Comparison of ENCODE assay signal across 37 cellular contexts in genomic region chr7:101775181-101775580, GRCh38. TPM values are rescaled to one million over a fixed set of nuclear protein-coding genes. Genes with fewer than 3 reads are reported as not detected.
DNase-seq lines count a peak whose midpoint lies in the region; ATAC-seq, FAIRE-seq and TF ChIP-seq lines count a peak whose summit lies in the region.
"Had no signal": no experiment of that assay in that cellular context is flagged by ENCODE, and none has a peak within 500 bp of the region (broad histone marks: within the 10 kb centered on the region; RNA-seq: fewer than 3 reads in every experiment).

No MANE protein-coding gene starts in this region.

- no peak overlapping the region for H3K27ac Mint-ChIP-seq in GM23338
- H3K27ac Mint-ChIP-seq in T-helper 2 cell treated with Interferon-gamma antibody and Interleukin-4, amounts not matched to agents 5 μg/mL and 100 μg/mL, for 36 hours, result no peak overlapping the region
- no peak overlapping the region for H3K27ac Mint-ChIP-seq in activated CD4-positive, alpha-beta T cell treated with anti-CD3 and anti-CD28 coated beads for 36 hours
- H3K27ac Mint-ChIP-seq in T-cell, result no peak overlapping the region
- H3K27ac Mint-ChIP-seq: B cell; CD14-positive monocyte; CD4-positive, alpha-beta memory T cell; CD4-positive, alpha-beta T cell; CD4-positive, CD25-positive, alpha-beta regulatory T cell; CD8-positive, alpha-beta memory T cell; CD8-positive, alpha-beta T cell had no signal

- no peak overlapping the region for H3K4me3 Mint-ChIP-seq in GM23338
- H3K4me3 Mint-ChIP-seq in T-helper 2 cell treated with Interferon-gamma antibody and Interleukin-4, amounts not matched to agents 5 μg/mL and 100 μg/mL, for 36 hours, result no peak overlapping the region
- H3K4me3 Mint-ChIP-seq in activated CD4-positive, alpha-beta T cell treated with anti-CD3 and anti-CD28 coated beads for 36 hours, result no peak overlapping the region
- no peak overlapping the region for H3K4me3 Mint-ChIP-seq in T-cell
- H3K4me3 Mint-ChIP-seq: B cell; CD14-positive monocyte; CD4-positive, alpha-beta memory T cell; CD4-positive, alpha-beta T cell; CD4-positive, CD25-positive, alpha-beta regulatory T cell; CD8-positive, alpha-beta memory T cell; CD8-positive, alpha-beta T cell had no signal

- H2BK5ac ChIP-seq in trophoblast cell (ENCODE audit: low read depth, low read length, poor library complexity), result no peak overlapping the region

- ATAC-seq in GM23338 (no peak), GM12878 (no peak), T-cell (replicated peaks in 1 of 4) (no peak)
- no peak for ATAC-seq in activated CD4-positive, alpha-beta T cell treated with anti-CD3 and anti-CD28 coated beads for 36 hours
- ATAC-seq: A549; CD8-positive, alpha-beta T cell had no signal

- H4K8ac ChIP-seq in trophoblast cell (ENCODE audit: low read depth, low read length), result no peak overlapping the region

- WGBS in GM12878 (ENCODE audit: insufficient coverage, insufficient replicate concordance, low lambda C conversion rate, missing lambda C conversion rate), result 45% methylated on average over 9 of the region's 9 CpGs
- no CpG with 5 or more reads among the region's 9 CpGs for WGBS in trophoblast cell (ENCODE audit: extremely low coverage, insufficient coverage, insufficient read length)

- TF ChIP-seq RAD21 in GM12878 (IDR thresholded peaks at IDR 0.05; ENCODE audit: insufficient read depth, low read depth, low read length), result no peak

- H3K4ac ChIP-seq in trophoblast cell (ENCODE audit: low read depth, low read length), result no peak overlapping the region

- H3K4me3 ChIP-seq in GM23338 (no peak overlapping the region), GM12878 (no peak overlapping the region), trophoblast cell (ENCODE audit: low read depth, low read length) (no peak overlapping the region)
- H3K4me3 ChIP-seq: A549; BLaER1; BLaER1 treated with 17β-estradiol and CSF1 and Interleukin-3, amounts not matched to agents 10 nM and 100 nM had no signal

- no peaks in the 10 kb centered on the region for H3K9me2 ChIP-seq in GM23338 (ENCODE audit: insufficient read depth)

- no peak overlapping the region for H3K14ac ChIP-seq in trophoblast cell (ENCODE audit: low read length)

- no peak overlapping the region for H4K91ac ChIP-seq in trophoblast cell (ENCODE audit: low read depth, low read length)

- H3K27ac ChIP-seq in GM23338 (ENCODE audit: low read depth) (no peak overlapping the region), GM12878 (ENCODE audit: control insufficient read depth, insufficient read depth) (no peak overlapping the region), trophoblast cell (ENCODE audit: low read depth, low read length) (no peak overlapping the region)
- H3K27ac ChIP-seq: 22Rv1; A549; BLaER1; BLaER1 treated with 17β-estradiol and CSF1 and Interleukin-3, amounts not matched to agents 10 nM and 100 nM; C4-2B had no signal

- no peak overlapping the region for H3K23ac ChIP-seq in trophoblast cell (ENCODE audit: low read length)

- H3K79me2 ChIP-seq in GM23338 (replicated peaks; ENCODE audit: insufficient read depth), result no peaks in the 10 kb centered on the region
- H3K79me2 ChIP-seq in GM12878 (ENCODE audit: control insufficient read depth, insufficient read depth, low read length), result no peaks in the 10 kb centered on the region
- no peaks in the 10 kb centered on the region for H3K79me2 ChIP-seq in trophoblast cell (ENCODE audit: control insufficient read depth, insufficient read depth, low read length, poor library complexity)

- H3K18ac ChIP-seq in trophoblast cell (ENCODE audit: low read length), result no peak overlapping the region

- SMC1A ChIA-PET in GM12878 (lab: Charles Lee; ENCODE audit: uncharacterized antibody, unreplicated experiment), result interaction anchor here (0.6 to 1.3 kb wide), 2 partner anchors 30 to 50 kb away, joined by 3 read pairs; no protein-coding TSS in a partner anchor

- DNase-seq in GM23338 (ENCODE audit: low spot score) (no peak), GM12878 (ENCODE audit: low read depth, low spot score) (no peak), iPS-NIHi11 (ENCODE audit: low spot score) (peak; percentile 11), trophoblast cell (peak; percentile 67 to 86), SKM-1 (lab: John Stamatoyannopoulos, UW; ENCODE audit: unreplicated experiment) (no peak), T-cell (no peak)
- no peak for DNase-seq in T-helper 2 cell treated with Interferon-gamma antibody and Interleukin-4, amounts not matched to agents 5 μg/mL and 100 μg/mL, for 36 hours (ENCODE audit: low spot score)
- DNase-seq in activated CD4-positive, alpha-beta T cell treated with anti-CD3 and anti-CD28 coated beads for 36 hours, result no peak
- DNase-seq: 8988T; ACHN; AML-193; BE2C; C1 segment of cervical spinal cord; Caco-2; Calu3; CD4-positive, alpha-beta memory T cell; CD4-positive, alpha-beta T cell; CD4-positive, CD25-positive, alpha-beta regulatory T cell; CD8-positive, alpha-beta memory T cell; CD8-positive, alpha-beta T cell; COR-L47; DMS 273 treated with DMSO at 0.1 percent for 48 hours; DMS153; DMS53; DMS79; DMS79 treated with DMSO at 0.1 percent for 48 hours; DND-41; EL had no signal

- CTCF ChIA-PET in GM12878 (lab: Yijun Ruan, JAX) (no interaction called here), T-cell (lab: Charles Lee) (no interaction called here)
- CTCF ChIA-PET in activated CD4-positive, alpha-beta T cell treated with anti-CD3 and anti-CD28 coated beads for 36 hours (lab: Charles Lee), result no interaction called here

- H3F3A ChIP-seq in GM23338 (replicated peaks; ENCODE audit: low read depth), result no peaks in the 10 kb centered on the region

- no peak for TF ChIP-seq CTCF in GM23338 (conservative IDR thresholded peaks at IDR 0.05; ENCODE audit: low read depth in 2 of 2)
- no peak for TF ChIP-seq CTCF in GM12878 (IDR thresholded peaks at IDR 0.05 in 2 of 3, conservative IDR thresholded peaks at IDR 0.05 in 1 of 3; ENCODE audit: control insufficient read depth in 2 of 3, extremely low read depth in 1 of 3, insufficient read depth in 1 of 3, low read depth in 3 of 3, low read length in 3 of 3)

- no TSS peak for BruUV-seq in GM12878 (replicated peaks; lab: Mats Ljungman, UMichigan)

- no peak for TF ChIP-seq POLR2A in GM12878 (IDR thresholded peaks at IDR 0.05; ENCODE audit: low read depth, low read length)

- no peak for FAIRE-seq in GM12878 (lab: Jason Lieb, UNC)
- FAIRE-seq: A204.1, A549, D721Med had no signal

- H3K4me1 ChIP-seq in GM23338 (ENCODE audit: insufficient read depth) (no peaks in the 10 kb centered on the region), GM12878 (ENCODE audit: control insufficient read depth, insufficient read depth, low read length) (no peaks in the 10 kb centered on the region), trophoblast cell (ENCODE audit: control insufficient read depth in 1 of 2, insufficient read depth in 2 of 2, low read length in 2 of 2) (no peaks in the 10 kb centered on the region)
- H3K4me1 ChIP-seq: A549, BE2C, Caco-2 had no signal

- H3K36me3 ChIP-seq in GM23338 (ENCODE audit: insufficient read depth) (no peaks in the 10 kb centered on the region), GM12878 (ENCODE audit: control insufficient read depth in 2 of 2, insufficient read depth in 2 of 2, low read length in 1 of 2) (no peaks in the 10 kb centered on the region), trophoblast cell (ENCODE audit: control insufficient read depth in 1 of 2, insufficient read depth in 2 of 2, low read length in 2 of 2) (no peaks in the 10 kb centered on the region)
- H3K36me3 ChIP-seq: BE2C; BLaER1; BLaER1 treated with 17β-estradiol and CSF1 and Interleukin-3, amounts not matched to agents 10 nM and 100 nM had no signal

- no peak overlapping the region for H2BK12ac ChIP-seq in trophoblast cell (ENCODE audit: low read length)

- H2BK120ac ChIP-seq in trophoblast cell (ENCODE audit: insufficient read depth, low read length, poor library complexity), result no peak overlapping the region

- H2AK5ac ChIP-seq in trophoblast cell (ENCODE audit: low read length), result no peak overlapping the region

- H2AFZ ChIP-seq in GM23338, result 0 out of 2 replicates have a peak overlapping the region, but pooled peaks have one; percentile 43
- H2AFZ ChIP-seq in GM12878 (ENCODE audit: control insufficient read depth, low read depth, low read length), result no peak overlapping the region
- no peak overlapping the region for H2AFZ ChIP-seq in trophoblast cell (ENCODE audit: insufficient read depth, low read length, poor library complexity)

- H3K27me3 ChIP-seq in GM23338 (ENCODE audit: insufficient read depth) (no peaks in the 10 kb centered on the region), GM12878 (replicated peaks in 1 of 2; ENCODE audit: control insufficient read depth in 2 of 2, insufficient read depth in 2 of 2, low read length in 1 of 2) (peaks cover 2 to 4% of the 10 kb centered on the region in 2 experiments; a peak in 2 of 4 replicates), trophoblast cell (ENCODE audit: insufficient read depth, low read length) (no peaks in the 10 kb centered on the region)
- H3K27me3 ChIP-seq: BE2C; BLaER1; BLaER1 treated with 17β-estradiol and CSF1 and Interleukin-3, amounts not matched to agents 10 nM and 100 nM had no signal

- RAD21 ChIA-PET in GM12878 (lab: Charles Lee; ENCODE audit: unreplicated experiment), result no interaction called here

- no peaks in the 10 kb centered on the region for H3K9me3 ChIP-seq in GM12878 (replicated peaks; ENCODE audit: control insufficient read depth, insufficient read depth, low read length)
- peaks cover 2% of the 10 kb centered on the region for H3K9me3 ChIP-seq in trophoblast cell (ENCODE audit: insufficient read depth, low read depth, low read length)
- H3K9me3 ChIP-seq: A549; BE2C; BLaER1; BLaER1 treated with 17β-estradiol and CSF1 and Interleukin-3, amounts not matched to agents 10 nM and 100 nM; Caco-2 had no signal

- H3K27me3 Mint-ChIP-seq in GM23338 (ENCODE audit: insufficient read depth, low read depth, poor library complexity), result peaks cover 6% of the 10 kb centered on the region
- H3K27me3 Mint-ChIP-seq in T-helper 2 cell treated with Interferon-gamma antibody and Interleukin-4, amounts not matched to agents 5 μg/mL and 100 μg/mL, for 36 hours (ENCODE audit: low read depth), result peaks cover 8% of the 10 kb centered on the region
- H3K27me3 Mint-ChIP-seq in activated CD4-positive, alpha-beta T cell treated with anti-CD3 and anti-CD28 coated beads for 36 hours, result peaks cover 2% of the 10 kb centered on the region
- H3K27me3 Mint-ChIP-seq in T-cell, result peaks cover 8 to 16% of the 10 kb centered on the region in 2 donors

- H3K4me1 Mint-ChIP-seq in GM23338 (peaks cover 5% of the 10 kb centered on the region; the same call in 2 of the 3 replicates), T-cell (no peaks in the 10 kb centered on the region)
- no peaks in the 10 kb centered on the region for H3K4me1 Mint-ChIP-seq in T-helper 2 cell treated with Interferon-gamma antibody and Interleukin-4, amounts not matched to agents 5 μg/mL and 100 μg/mL, for 36 hours (ENCODE audit: low read depth)
- no peaks in the 10 kb centered on the region for H3K4me1 Mint-ChIP-seq in activated CD4-positive, alpha-beta T cell treated with anti-CD3 and anti-CD28 coated beads for 36 hours
- H3K4me1 Mint-ChIP-seq: B cell; CD14-positive monocyte; CD4-positive, alpha-beta memory T cell; CD8-positive, alpha-beta memory T cell had no signal

- TF ChIP-seq EP300 in GM12878 (IDR thresholded peaks at IDR 0.05; ENCODE audit: borderline replicate concordance in 1 of 2, control insufficient read depth in 1 of 2, low read depth in 2 of 2, low read length in 2 of 2), result no peak

- H4K20me1 ChIP-seq in GM23338 (replicated peaks; ENCODE audit: insufficient read depth) (no peaks in the 10 kb centered on the region), GM12878 (ENCODE audit: control insufficient read depth, insufficient read depth) (no peaks in the 10 kb centered on the region)
- H4K20me1 ChIP-seq: BLaER1; BLaER1 treated with 17β-estradiol and CSF1 and Interleukin-3, amounts not matched to agents 10 nM and 100 nM had no signal

- H3K9ac ChIP-seq in GM12878 (ENCODE audit: control insufficient read depth, insufficient read depth, low read length) (no peak overlapping the region), trophoblast cell (ENCODE audit: low read length) (no peak overlapping the region)
- H3K9ac ChIP-seq: BLaER1; BLaER1 treated with 17β-estradiol and CSF1 and Interleukin-3, amounts not matched to agents 10 nM and 100 nM had no signal

- no peak overlapping the region for H4K12ac ChIP-seq in trophoblast cell (ENCODE audit: low read depth, low read length)

- no peaks in the 10 kb centered on the region for H3K79me1 ChIP-seq in trophoblast cell (ENCODE audit: low read length)

- H3K4me2 ChIP-seq in GM23338 (no peak overlapping the region), GM12878 (ENCODE audit: control insufficient read depth, insufficient read depth) (no peak overlapping the region), trophoblast cell (ENCODE audit: low read length) (no peak overlapping the region)
- H3K4me2 ChIP-seq: A549; BLaER1; BLaER1 treated with 17β-estradiol and CSF1 and Interleukin-3, amounts not matched to agents 10 nM and 100 nM had no signal

- in situ Hi-C loops in GM12878 (cut with MboI), result no loop called here

- H3K36me3 Mint-ChIP-seq in GM23338 (ENCODE audit: low read depth) (no peaks in the 10 kb centered on the region), T-cell (no peaks in the 10 kb centered on the region)
- no peaks in the 10 kb centered on the region for H3K36me3 Mint-ChIP-seq in T-helper 2 cell treated with Interferon-gamma antibody and Interleukin-4, amounts not matched to agents 5 μg/mL and 100 μg/mL, for 36 hours (ENCODE audit: low read depth)
- H3K36me3 Mint-ChIP-seq in activated CD4-positive, alpha-beta T cell treated with anti-CD3 and anti-CD28 coated beads for 36 hours (ENCODE audit: low read depth), result no peaks in the 10 kb centered on the region
- H3K36me3 Mint-ChIP-seq: CD14-positive monocyte; CD4-positive, alpha-beta memory T cell; CD4-positive, CD25-positive, alpha-beta regulatory T cell; CD8-positive, alpha-beta T cell had no signal

- H3K9me3 Mint-ChIP-seq in GM23338 (no peaks in the 10 kb centered on the region), T-cell (no peaks in the 10 kb centered on the region)
- H3K9me3 Mint-ChIP-seq in T-helper 2 cell treated with Interferon-gamma antibody and Interleukin-4, amounts not matched to agents 5 μg/mL and 100 μg/mL, for 36 hours, result no peaks in the 10 kb centered on the region
- no peaks in the 10 kb centered on the region for H3K9me3 Mint-ChIP-seq in activated CD4-positive, alpha-beta T cell treated with anti-CD3 and anti-CD28 coated beads for 36 hours (ENCODE audit: low read depth)
- H3K9me3 Mint-ChIP-seq: CD4-positive, alpha-beta memory T cell; CD4-positive, alpha-beta T cell; CD4-positive, CD25-positive, alpha-beta regulatory T cell; CD8-positive, alpha-beta memory T cell; CD8-positive, alpha-beta T cell had no signal

- POLR2A ChIA-PET in GM12878 (lab: Charles Lee), result interaction anchor here (0.6 kb wide), 1 partner anchor 81 kb away, joined by 3 read pairs; no protein-coding TSS in a partner anchor
- POLR2A ChIA-PET in activated CD4-positive, alpha-beta T cell treated with anti-CD3 and anti-CD28 coated beads for 36 hours (lab: Charles Lee), result no interaction called here
- POLR2A ChIA-PET in T-cell (lab: Charles Lee), result no interaction called here

- intact Hi-C loops in GM12878 (cut with micrococcal nuclease; ENCODE audit: unreplicated experiment), result no loop called here
- intact Hi-C loops in activated CD4-positive, alpha-beta T cell treated with anti-CD3 and anti-CD28 coated beads for 36 hours (cut with DNase I, micrococcal nuclease), result no loop called here

RNA-seq across cellular contexts. Expression of gene CUX1, which starts 42.2 kb away (rescaled TPM):
- total RNA-seq in GM23338 (2014; rRNA removed; shearing (Covaris generic)), result 41.4 and 64.0 TPM in 2 replicates
- polyA plus RNA-seq in GM23338 (2016; fragmentation: Nextera tagmentation; extraction: Ambion mirVana) (40.1 and 49.9 TPM in 2 replicates), GM12878 (2011; rRNA removed) (12.7 and 12.9 TPM in 2 replicates), GM12878 (2014; fragmentation: Illumina TruSeq; extraction: Trizol) (28.0 and 35.3 TPM in 2 replicates), GM12878 (2014; fragmentation: Nextera tagmentation; extraction: Ambion mirVana) (1 to 10 TPM; 6.1 to 7.8 TPM), GM12878 (2014; rRNA removed) (24.0 and 26.0 TPM in 2 replicates), GM12878 (2016; fragmentation: Nextera tagmentation; extraction: Ambion mirVana) (10 to 100 TPM; 27.7 to 31.0 TPM)
- 214 and 249 TPM in 2 replicates for total RNA-seq in GM12878 (2013; cell fraction: nucleolus; rRNA removed)
- total RNA-seq in GM12878 (2014; rRNA removed) (26.0 and 29.7 TPM in 2 replicates), GM12878 (2014; rRNA removed; fragmentation: Illumina TruSeq; extraction: Trizol) (21.5 and 22.5 TPM in 2 replicates), GM12878 (2021) (44.7 and 48.6 TPM in 2 replicates), T-cell (10 to 100 TPM; 36.9 to 50.2 (median 42.8) TPM)
- polyA plus RNA-seq in GM12878 (2011; ENCODE audit: low read depth), result 11.3 TPM
- polyA plus RNA-seq in GM12878 (2011; cell fraction: cytosol; rRNA removed), result 16.7 and 17.9 TPM in 2 replicates
- polyA plus RNA-seq in GM12878 (2011; cell fraction: nucleus; rRNA removed), result 14.0 and 21.5 TPM in 2 replicates
- polyA plus RNA-seq in GM12878 (2012), result 21.7 and 23.4 TPM in 2 replicates
- 21.1 and 30.1 TPM in 2 replicates for polyA minus RNA-seq in GM12878 (2011; rRNA and poly(A)+ RNA removed)
- 10.7 and 11.1 TPM in 2 replicates for polyA minus RNA-seq in GM12878 (2011; cell fraction: cytosol; rRNA and poly(A)+ RNA removed)
- polyA minus RNA-seq in GM12878 (2011; cell fraction: nucleus; rRNA and poly(A)+ RNA removed), result 21.6 and 47.5 TPM in 2 replicates
- polyA plus RNA-seq in trophoblast cell (2013), result 39.0 and 43.1 TPM in 2 replicates
- 10 to 100 TPM; 21.6 to 23.5 TPM for total RNA-seq in activated CD4-positive, alpha-beta T cell treated with anti-CD3 and anti-CD28 coated beads for 36 hours

Comparison
In these comparisons a context has a peak if more than half of its experiments do, and no peak if none do; other contexts are left out.
1. DNase-seq: peak in iPS-NIHi11 (single experiment) and trophoblast cell (2 of 2); none in GM23338 (single experiment), GM12878 (single experiment), T-helper 2 cell treated with Interferon-gamma antibody and Interleukin-4, amounts not matched to agents 5 μg/mL and 100 μg/mL, for 36 hours (single experiment), SKM-1 (single experiment), activated CD4-positive, alpha-beta T cell treated with anti-CD3 and anti-CD28 coated beads for 36 hours (single experiment) and T-cell (0 of 34).